ENCODE assay signal across 8 cellular contexts in genomic region chr5:39376293-39376714, GRCh38. TPM values are rescaled to one million over a fixed set of nuclear protein-coding genes. Genes with fewer than 3 reads are reported as not detected.
DNase-seq lines count a peak whose midpoint lies in the region; ATAC-seq and TF ChIP-seq lines count a peak whose summit lies in the region.

No MANE protein-coding gene starts in this region.

- no peaks in the 10 kb centered on the region for H3K27me3 ChIP-seq in naive thymus-derived CD4-positive, alpha-beta T cell (ENCODE audit: control insufficient read depth in 2 of 2, insufficient read depth in 2 of 2, low read length in 2 of 2)

- no peaks in the 10 kb centered on the region for H3K36me3 Mint-ChIP-seq in naive thymus-derived CD4-positive, alpha-beta T cell

- peaks cover 0 to 32% (median 0%) of the 10 kb centered on the region in 5 donors for H3K27me3 Mint-ChIP-seq in naive thymus-derived CD4-positive, alpha-beta T cell

- POLR2A ChIA-PET in AG04449 (lab: Yijun Ruan, JAX), result interaction anchor here (0.9 to 1.7 kb wide), 5 partner anchors 9 to 219 kb away, joined by 3 to 6 read pairs (median 3); partner anchors contain the start of gene DAB2
- POLR2A ChIA-PET in naive thymus-derived CD4-positive, alpha-beta T cell (lab: Charles Lee), result no interaction called here

- H3K4me3 Mint-ChIP-seq in naive thymus-derived CD4-positive, alpha-beta T cell, result no peak overlapping the region

- intact Hi-C loops in naive thymus-derived CD4-positive, alpha-beta T cell (cut with micrococcal nuclease), result loop anchor here (1.0 to 5.0 kb wide), 4 partner anchors 159 to 224 kb away; partner anchors contain the start of gene FYB1 (in 2 of the 2)

- ATAC-seq in HG02884 (IDR thresholded peaks at IDR 0.05; ENCODE audit: unreplicated experiment), result peak; percentile 75
- ATAC-seq in naive thymus-derived CD4-positive, alpha-beta T cell, result peak; percentile 80

- in situ Hi-C loops in GM13976 (cut with MboI; ENCODE audit: low sequenced_read_pairs, unreplicated experiment), result loop anchor here (10.0 kb wide), 1 partner anchor 168 kb away; no protein-coding TSS in a partner anchor

- H3K4me3 ChIP-seq in AG04449 (ENCODE audit: low read depth, low read length), result no peak overlapping the region
- no peak overlapping the region for H3K4me3 ChIP-seq in epithelial cell of proximal tubule (ENCODE audit: low read depth, low read length)
- H3K4me3 ChIP-seq in naive thymus-derived CD4-positive, alpha-beta T cell (ENCODE audit: low read length), result no peak overlapping the region

- no peak overlapping the region for H3K27ac Mint-ChIP-seq in naive thymus-derived CD4-positive, alpha-beta T cell

- H3K9me3 ChIP-seq in naive thymus-derived CD4-positive, alpha-beta T cell (ENCODE audit: control insufficient read depth in 2 of 3, low read length in 3 of 3), result no peaks in the 10 kb centered on the region

- H3K4me1 Mint-ChIP-seq in naive thymus-derived CD4-positive, alpha-beta T cell, result peaks cover 0 to 5% (median 0%) of the 10 kb centered on the region in 7 donors

- CTCF ChIA-PET in AG04449 (lab: Yijun Ruan, JAX), result interaction anchor here (0.8 to 4.1 kb wide), 27 partner anchors 9 to 204 kb away, joined by 3 to 76 read pairs (median 4); partner anchors contain the start of gene DAB2
- CTCF ChIA-PET in naive thymus-derived CD4-positive, alpha-beta T cell (lab: Charles Lee), result interaction anchor here (0.7 to 1.7 kb wide), 10 partner anchors 9 to 219 kb away, joined by 3 to 10 read pairs (median 3); no protein-coding TSS in a partner anchor

- no peak for DNase-seq in AG04449 (ENCODE audit: low read depth, low spot score)
- peak; percentile 35 for DNase-seq in GM13976 (ENCODE audit: low spot score)
- DNase-seq in NCI-H2029 (lab: John Stamatoyannopoulos, UW), result peak; percentile 32
- DNase-seq in UCSD-AML1 (lab: John Stamatoyannopoulos, UW; ENCODE audit: unreplicated experiment), result peak; percentile 20
- DNase-seq in epithelial cell of proximal tubule (ENCODE audit: low read depth), result no peak
- peak in 8 of 9 donors; percentile 2 to 40 (median 26) for DNase-seq in naive thymus-derived CD4-positive, alpha-beta T cell
- no peak for DNase-seq in foreskin melanocyte

- H3K4me1 ChIP-seq in naive thymus-derived CD4-positive, alpha-beta T cell (ENCODE audit: control insufficient read depth in 2 of 2, insufficient read depth in 2 of 2, low read length in 2 of 2), result no peaks in the 10 kb centered on the region

- TF ChIP-seq CTCF in AG04449 (IDR thresholded peaks at IDR 0.05; ENCODE audit: insufficient read depth, low read length, missing control alignments) (peak; percentile 41), GM13976 (IDR thresholded peaks at IDR 0.05; ENCODE audit: borderline replicate concordance, control extremely low read depth, extremely low read depth, insufficient read depth, missing control alignments) (peak; percentile 56), epithelial cell of proximal tubule (conservative IDR thresholded peaks at IDR 0.05; ENCODE audit: low read depth, low read length) (peak; percentile 74)

- no peaks in the 10 kb centered on the region for H3K9me3 Mint-ChIP-seq in naive thymus-derived CD4-positive, alpha-beta T cell

- no peaks in the 10 kb centered on the region for H3K36me3 ChIP-seq in naive thymus-derived CD4-positive, alpha-beta T cell (ENCODE audit: control insufficient read depth in 2 of 3, insufficient read depth in 3 of 3, low read length in 3 of 3)

- no peak overlapping the region for H3K27ac ChIP-seq in naive thymus-derived CD4-positive, alpha-beta T cell (ENCODE audit: low read depth, low read length)

RNA-seq across cellular contexts. Expression of gene C9, which starts 12.0 kb away (rescaled TPM):
- total RNA-seq in epithelial cell of proximal tubule, result not detected in 2 replicates
- not detected for total RNA-seq in naive thymus-derived CD4-positive, alpha-beta T cell
- not detected for polyA plus RNA-seq in naive thymus-derived CD4-positive, alpha-beta T cell

RNA-seq across cellular contexts. Expression of gene DAB2, which starts 48.5 kb away (rescaled TPM):
- total RNA-seq in epithelial cell of proximal tubule, result 13.2 and 16.6 TPM in 2 replicates
- 1 to 10 TPM in 4 of 5 experiments, not detected in 1; 1.0 to 6.3 (median 5.8) TPM for total RNA-seq in naive thymus-derived CD4-positive, alpha-beta T cell
- polyA plus RNA-seq in naive thymus-derived CD4-positive, alpha-beta T cell, result not detected

Comparison
In these comparisons a context has a peak if more than half of its experiments do, and no peak if none do; other contexts are left out.
1. DNase-seq: peak in GM13976 (single experiment), NCI-H2029 (single experiment), UCSD-AML1 (single experiment) and naive thymus-derived CD4-positive, alpha-beta T cell (8 of 9); none in AG04449 (single experiment), epithelial cell of proximal tubule (single experiment) and foreskin melanocyte (single experiment).
2. Peak in every context shown above with its lines, with median percentiles within 50 percentile points of each other: CTCF ChIP-seq.